ENCODE assay signal across 1 cellular context in the genomic region with DNA sequence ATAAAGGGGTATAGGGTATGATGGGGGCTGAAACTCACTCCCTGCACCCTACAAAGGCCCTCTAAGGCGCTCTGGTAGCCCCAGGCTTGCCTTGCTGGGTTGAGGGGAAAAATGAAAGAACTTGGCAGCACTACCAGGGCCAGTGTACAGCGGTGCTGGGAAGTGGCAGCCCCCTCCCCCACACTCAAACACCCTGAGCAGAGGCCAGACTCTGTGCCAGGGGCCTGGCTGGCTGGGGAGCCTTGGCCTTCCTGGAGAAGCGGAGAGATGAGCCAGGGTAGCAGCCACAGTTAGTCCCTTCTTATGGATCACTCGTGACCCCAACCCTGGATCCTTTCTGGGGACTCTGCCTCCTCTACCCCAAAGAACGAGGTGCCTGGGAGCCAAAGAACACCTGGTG.
TF ChIP-seq lines count a peak whose summit lies in the region.

No MANE protein-coding gene starts in this region.

TF ChIP-seq in SK-N-SH, 30 proteins besides CTCF, POLR2A, EP300 and RAD21 (continued from another document):
- TF ChIP-seq, protein P1, sequence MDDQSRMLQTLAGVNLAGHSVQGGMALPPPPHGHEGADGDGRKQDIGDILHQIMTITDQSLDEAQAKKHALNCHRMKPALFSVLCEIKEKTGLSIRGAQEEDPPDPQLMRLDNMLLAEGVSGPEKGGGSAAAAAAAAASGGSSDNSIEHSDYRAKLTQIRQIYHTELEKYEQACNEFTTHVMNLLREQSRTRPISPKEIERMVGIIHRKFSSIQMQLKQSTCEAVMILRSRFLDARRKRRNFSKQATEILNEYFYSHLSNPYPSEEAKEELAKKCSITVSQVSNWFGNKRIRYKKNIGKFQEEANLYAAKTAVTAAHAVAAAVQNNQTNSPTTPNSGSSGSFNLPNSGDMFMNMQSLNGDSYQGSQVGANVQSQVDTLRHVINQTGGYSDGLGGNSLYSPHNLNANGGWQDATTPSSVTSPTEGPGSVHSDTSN (IDR thresholded peaks at IDR 0.05), result no peak
- no peak for TF ChIP-seq MEF2A (IDR thresholded peaks at IDR 0.05; ENCODE audit: borderline replicate concordance, low read depth)
- TF ChIP-seq, protein P2, sequence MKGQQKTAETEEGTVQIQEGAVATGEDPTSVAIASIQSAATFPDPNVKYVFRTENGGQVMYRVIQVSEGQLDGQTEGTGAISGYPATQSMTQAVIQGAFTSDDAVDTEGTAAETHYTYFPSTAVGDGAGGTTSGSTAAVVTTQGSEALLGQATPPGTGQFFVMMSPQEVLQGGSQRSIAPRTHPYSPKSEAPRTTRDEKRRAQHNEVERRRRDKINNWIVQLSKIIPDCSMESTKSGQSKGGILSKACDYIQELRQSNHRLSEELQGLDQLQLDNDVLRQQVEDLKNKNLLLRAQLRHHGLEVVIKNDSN (IDR thresholded peaks at IDR 0.05; ENCODE audit: borderline replicate concordance, low read depth), result no peak
